In genomic region chr14:20690848-20691640, GRCh38 we compare ENCODE assay signal across 1 cellular context.
TF ChIP-seq lines count a peak whose summit lies in the region.

No MANE protein-coding gene starts in this region.

TF ChIP-seq in IMR-90, 13 proteins besides CTCF, POLR2A, EP300 and RAD21:
- TF ChIP-seq FOS (IDR thresholded peaks at IDR 0.05; ENCODE audit: low read depth, low read length): no peak
- TF ChIP-seq MAFK (IDR thresholded peaks at IDR 0.05; ENCODE audit: low read depth, low read length): no peak
- peak; percentile 62 for TF ChIP-seq SMC3 (IDR thresholded peaks at IDR 0.05; ENCODE audit: low read depth, low read length)
